ENCODE assay signal across 10 cellular contexts in genomic region chr10:11698691-11699545, GRCh38. TPM values are rescaled to one million over a fixed set of nuclear protein-coding genes. Genes with fewer than 3 reads are reported as not detected.
DNase-seq lines count a peak whose midpoint lies in the region; ATAC-seq, FAIRE-seq and TF ChIP-seq lines count a peak whose summit lies in the region.
"Had no signal": no experiment of that assay in that cellular context is flagged by ENCODE, and none has a peak within 500 bp of the region (broad histone marks: within the 10 kb centered on the region; RNA-seq: fewer than 3 reads in every experiment).

No MANE protein-coding gene starts in this region.

- DNase-seq in left colon (no peak), NCI-H2107 (lab: John Stamatoyannopoulos, UW) (no peak), H54 (ENCODE audit: insufficient read length, low spot score) (no peak), nucleus accumbens (lab: John Stamatoyannopoulos, UW) (no peak), sciatic nerve (ENCODE audit: low spot score) (no peak)
- DNase-seq: amygdala, DMS153 had no signal

- no peak for FAIRE-seq in H54 (lab: Jason Lieb, UNC)

- ATAC-seq in GM18502 (IDR thresholded peaks at IDR 0.05; ENCODE audit: poor library complexity, unreplicated experiment) (peak; percentile 90), GM21528 (IDR thresholded peaks at IDR 0.05; ENCODE audit: low FRiP score, unreplicated experiment) (peak; percentile 89), HG03432 (IDR thresholded peaks at IDR 0.05; ENCODE audit: unreplicated experiment) (peak; percentile 75), left colon (peak; percentile 25), sciatic nerve (no peak)

- intact Hi-C loops in left colon (cut with DNase I, micrococcal nuclease) (no loop called here), sciatic nerve (cut with DNase I) (no loop called here)

- no peak for TF ChIP-seq POLR2A in H54 (IDR thresholded peaks at IDR 0.05; ENCODE audit: low read depth, low read length)

RNA-seq across cellular contexts. Expression of gene ECHDC3, which starts 43.3 kb away (rescaled TPM):
- total RNA-seq in left colon, result 10 to 100 TPM; 10.2 to 10.5 TPM
- total RNA-seq in sciatic nerve, result 8.6 TPM
